ENCODE assay signal across 9 cellular contexts in the genomic region with DNA sequence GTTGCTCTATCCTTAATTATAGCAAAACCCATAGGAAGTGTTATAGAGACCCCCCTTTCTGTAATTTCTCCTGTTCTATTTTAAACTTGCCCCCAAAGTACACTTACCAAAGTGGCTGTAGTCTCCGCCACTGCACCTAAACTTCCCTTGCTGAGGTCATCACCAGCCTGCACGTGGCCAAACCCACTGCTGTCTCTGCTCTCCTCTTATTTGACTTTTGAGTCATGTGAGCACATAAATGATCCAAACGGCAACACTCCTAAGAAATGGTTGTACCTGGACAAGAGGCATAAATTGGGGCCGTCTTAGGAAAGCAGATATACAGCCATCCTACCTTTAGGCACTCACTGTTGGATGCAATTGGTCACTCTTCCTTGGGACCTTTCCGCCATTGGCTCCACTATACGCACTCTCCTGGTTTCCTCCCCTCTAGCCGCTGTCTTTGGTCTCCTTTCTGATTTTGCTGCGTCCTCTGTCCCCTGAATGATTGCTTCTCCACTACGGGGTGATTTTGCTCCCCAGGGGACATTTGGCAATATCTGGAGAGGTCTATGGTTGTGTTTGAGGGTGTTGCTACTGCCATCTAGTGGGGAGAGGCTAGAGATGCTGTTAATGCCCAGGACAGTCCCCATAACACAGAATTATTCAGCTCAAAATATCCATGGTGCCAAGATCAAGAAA. TPM values are rescaled to one million over a fixed set of nuclear protein-coding genes. Genes with fewer than 3 reads are reported as not detected.
DNase-seq lines count a peak whose midpoint lies in the region; ATAC-seq and TF ChIP-seq lines count a peak whose summit lies in the region.
"Had no signal": no experiment of that assay in that cellular context is flagged by ENCODE, and none has a peak within 500 bp of the region (broad histone marks: within the 10 kb centered on the region; RNA-seq: fewer than 3 reads in every experiment).

No MANE protein-coding gene starts in this region.

- 0 out of 2 replicates have a peak overlapping the region, but pooled peaks have one; percentile 3 for H3K4me3 ChIP-seq in OCI-LY3 (ENCODE audit: low read length)
- no peak overlapping the region for H3K4me3 ChIP-seq in heart left ventricle
- H3K4me3 ChIP-seq in gastrocnemius medialis: no peak overlapping the region

- H2AFZ ChIP-seq in OCI-LY3 (ENCODE audit: low read depth, low read length): 0 out of 2 replicates have a peak overlapping the region, but pooled peaks have one; percentile 10

- H3K36me3 ChIP-seq in OCI-LY3 (replicated peaks; ENCODE audit: low read depth, low read length) (no peaks in the 10 kb centered on the region), heart left ventricle (no peaks in the 10 kb centered on the region), gastrocnemius medialis (no peaks in the 10 kb centered on the region)

- intact Hi-C loops in Right ventricle myocardium inferior (cut with DNase I): loop anchor here (5.0 kb wide), 1 partner anchor 206 kb away; no protein-coding TSS in a partner anchor
- intact Hi-C loops in cardiac septum (cut with DNase I): no loop called here
- intact Hi-C loops in heart left ventricle (cut with DNase I): loop anchor here in 9 of 10 donors (2.0 to 5.0 kb wide), 3 partner anchors 206 to 211 kb away; no protein-coding TSS in a partner anchor
- intact Hi-C loops in gastrocnemius medialis (cut with DNase I; ENCODE audit: low total_unique reads): no loop called here

- peak; percentile 75 for TF ChIP-seq CTCF in OCI-LY3 (IDR thresholded peaks at IDR 0.05; ENCODE audit: low read depth, low read length)
- TF ChIP-seq CTCF in heart left ventricle (IDR thresholded peaks at IDR 0.05): peak; percentile 54 to 81 (median 72)
- peak in 3 of 5 experiments; percentile 35 to 53 (median 47) for TF ChIP-seq CTCF in gastrocnemius medialis (IDR thresholded peaks at IDR 0.05 in 4 of 5, conservative IDR thresholded peaks at IDR 0.05 in 1 of 5)
- TF ChIP-seq CTCF in omental fat pad (IDR thresholded peaks at IDR 0.05): peak in 1 of 3 donors; percentile 26

- H3K9me3 ChIP-seq in OCI-LY3 (ENCODE audit: insufficient read depth, low read length) (no peaks in the 10 kb centered on the region), heart left ventricle (no peaks in the 10 kb centered on the region), gastrocnemius medialis (no peaks in the 10 kb centered on the region)

- H3K9ac ChIP-seq in OCI-LY3 (ENCODE audit: low read length): no peak overlapping the region

- in situ Hi-C loops in gastrocnemius medialis (cut with MboI; ENCODE audit: low sequenced_read_pairs in 4 of 4): loop anchor here in 1 of 4 donors (10.0 kb wide), 1 partner anchor 204 kb away; no protein-coding TSS in a partner anchor

- peak overlapping the region; percentile 42 for H3K4me2 ChIP-seq in OCI-LY3 (ENCODE audit: low read length)

- ATAC-seq in Right ventricle myocardium inferior (peak; percentile 59), heart left ventricle (peak in 3 of 4 donors; percentile 69 to 74 (median 73)), gastrocnemius medialis (no peak), omental fat pad (ENCODE audit: low FRiP score) (no peak)

- no peak overlapping the region for H3K27ac ChIP-seq in OCI-LY3 (ENCODE audit: low read length)
- no peak overlapping the region for H3K27ac ChIP-seq in heart left ventricle
- no peak overlapping the region for H3K27ac ChIP-seq in gastrocnemius medialis

- DNase-seq in Right ventricle myocardium inferior (ENCODE audit: missing footprints) (no peak), cardiac septum (ENCODE audit: low spot score) (no peak), HT-29 (ENCODE audit: low spot score) (peak; percentile 79), heart left ventricle (no peak), gastrocnemius medialis (no peak), omental fat pad (ENCODE audit: low spot score) (no peak)
- peak; percentile 24 for DNase-seq in activated naive CD4-positive, alpha-beta T cell treated with anti-CD3 and anti-CD28 coated beads, Interleukin-2, amount 50 U/mL, for 16 hours

- H3K79me2 ChIP-seq in OCI-LY3 (ENCODE audit: low read length): no peaks in the 10 kb centered on the region

- H3K4me1 ChIP-seq in OCI-LY3 (ENCODE audit: low read length) (peaks cover 10% of the 10 kb centered on the region), heart left ventricle (no peaks in the 10 kb centered on the region), gastrocnemius medialis (no peaks in the 10 kb centered on the region)

- H3K27me3 ChIP-seq in OCI-LY3 (ENCODE audit: low read depth, low read length) (no peaks in the 10 kb centered on the region), heart left ventricle (peaks cover 0 to 20% (median 0%) of the 10 kb centered on the region in 9 donors), gastrocnemius medialis (no peaks in the 10 kb centered on the region)

- H4K20me1 ChIP-seq in OCI-LY3 (ENCODE audit: insufficient read depth, low read length): no peaks in the 10 kb centered on the region

- WGBS in heart left ventricle, 4 donors: 36 to 54% (median 47%) methylated on average over 9 of the region's 9 CpGs

- TF ChIP-seq POLR2A in heart left ventricle (IDR thresholded peaks at IDR 0.05) (no peak), gastrocnemius medialis (IDR thresholded peaks at IDR 0.05) (no peak)

RNA-seq across cellular contexts. Expression of gene IL36G, which starts 19.2 kb away (rescaled TPM):
- not detected for total RNA-seq in Right ventricle myocardium inferior
- total RNA-seq in cardiac septum: not detected
- total RNA-seq in HT-29 (2014; rRNA removed; shearing (Covaris generic)): not detected in 2 replicates
- total RNA-seq in heart left ventricle: not detected
- not detected for polyA plus RNA-seq in heart left ventricle
- total RNA-seq in gastrocnemius medialis: not detected
- not detected for total RNA-seq in omental fat pad

RNA-seq across cellular contexts. Expression of gene IL36A, which starts 46.7 kb away (rescaled TPM):
- not detected for total RNA-seq in Right ventricle myocardium inferior
- total RNA-seq in cardiac septum: not detected
- not detected in 2 replicates for total RNA-seq in HT-29 (2014; rRNA removed; shearing (Covaris generic))
- total RNA-seq in heart left ventricle: not detected
- polyA plus RNA-seq in heart left ventricle: not detected
- not detected for total RNA-seq in gastrocnemius medialis
- total RNA-seq in omental fat pad: not detected
- total RNA-seq: frontal cortex had no signal

RNA-seq across cellular contexts. Expression of gene IL37, which starts 47.6 kb away (rescaled TPM):
- not detected for total RNA-seq in Right ventricle myocardium inferior
- total RNA-seq in cardiac septum: not detected
- not detected in 2 replicates for total RNA-seq in HT-29 (2014; rRNA removed; shearing (Covaris generic))
- total RNA-seq in heart left ventricle: not detected
- not detected for polyA plus RNA-seq in heart left ventricle
- not detected for total RNA-seq in gastrocnemius medialis
- total RNA-seq in omental fat pad: not detected
- total RNA-seq: frontal cortex had no signal

Comparison
In these comparisons a context has a peak if more than half of its experiments do, and no peak if none do; other contexts are left out.
1. intact Hi-C loops: an anchor here in Right ventricle myocardium inferior (5.0 kb wide) and heart left ventricle (2.0 to 5.0 kb wide); none called in cardiac septum and gastrocnemius medialis.
2. ATAC-seq: peak in Right ventricle myocardium inferior (single experiment) and heart left ventricle (3 of 4); none in gastrocnemius medialis (0 of 2) and omental fat pad (single experiment).
3. DNase-seq: peak in HT-29 (single experiment) and activated naive CD4-positive, alpha-beta T cell treated with anti-CD3 and anti-CD28 coated beads, Interleukin-2, amount 50 U/mL, for 16 hours (single experiment); none in Right ventricle myocardium inferior (single experiment), cardiac septum (single experiment), heart left ventricle (0 of 5), gastrocnemius medialis (0 of 2) and omental fat pad (single experiment).